ENCODE assay signal across 13 cellular contexts in genomic region chr1:225875044-225875822, GRCh38. TPM values are rescaled to one million over a fixed set of nuclear protein-coding genes. Genes with fewer than 3 reads are reported as not detected.
DNase-seq lines count a peak whose midpoint lies in the region; ATAC-seq and TF ChIP-seq lines count a peak whose summit lies in the region.
"Had no signal": no experiment of that assay in that cellular context is flagged by ENCODE, and none has a peak within 500 bp of the region (broad histone marks: within the 10 kb centered on the region; RNA-seq: fewer than 3 reads in every experiment).

No MANE protein-coding gene starts in this region.

- peak overlapping the region; percentile 90 for H3K27ac Mint-ChIP-seq in progenitor cell of endocrine pancreas

- H3K9me2 ChIP-seq in MM.1S (replicated peaks; ENCODE audit: insufficient read depth, low read length) = no peaks in the 10 kb centered on the region

- no peaks in the 10 kb centered on the region for H3K27me3 Mint-ChIP-seq in progenitor cell of endocrine pancreas
- H3K27me3 Mint-ChIP-seq: central memory CD8-positive, alpha-beta T cell had no signal

- no peak for TF ChIP-seq EP300 in sigmoid colon (IDR thresholded peaks at IDR 0.05)

- TF ChIP-seq CTCF in MM.1S (IDR thresholded peaks at IDR 0.05; ENCODE audit: low read length) (no peak), progenitor cell of endocrine pancreas (IDR thresholded peaks at IDR 0.05; ENCODE audit: unreplicated experiment) (no peak), sigmoid colon (IDR thresholded peaks at IDR 0.05) (no peak)

- H3K27ac ChIP-seq in MM.1S (ENCODE audit: low read length) = peak overlapping the region; percentile 44; the same call in 1 of the 2 replicates
- H3K27ac ChIP-seq in effector memory CD4-positive, alpha-beta T cell (ENCODE audit: insufficient read depth, low read length, poor library complexity, severe bottlenecking) = peak overlapping the region; percentile 19
- H3K27ac ChIP-seq in sigmoid colon = no peak overlapping the region
- H3K27ac ChIP-seq: ovary had no signal

- H3K9me3 ChIP-seq in MM.1S (replicated peaks; ENCODE audit: insufficient read depth, low read length) (no peaks in the 10 kb centered on the region), sigmoid colon (no peaks in the 10 kb centered on the region)
- H3K9me3 ChIP-seq in effector memory CD4-positive, alpha-beta T cell (ENCODE audit: control insufficient read depth, low read length) = no peaks in the 10 kb centered on the region
- H3K9me3 ChIP-seq: MG63, ovary had no signal

- no peak overlapping the region for H3K4me3 ChIP-seq in MM.1S (ENCODE audit: low read length)
- H3K4me3 ChIP-seq in effector memory CD4-positive, alpha-beta T cell (ENCODE audit: insufficient read depth, low read depth, low read length, poor library complexity, severe bottlenecking) = no peak overlapping the region
- H3K4me3 ChIP-seq in sigmoid colon = no peak overlapping the region
- H3K4me3 ChIP-seq: MG63, ovary had no signal

- H3K79me2 ChIP-seq in MM.1S (ENCODE audit: low read length) = peaks cover 95% of the 10 kb centered on the region

- intact Hi-C loops in sigmoid colon (cut with DNase I) = no loop called here

- peak; percentile 54 for DNase-seq in DMS79 treated with DMSO at 0.1 percent for 48 hours (lab: John Stamatoyannopoulos, UW)
- peak; percentile 35 for DNase-seq in MM.1S
- no peak for DNase-seq in effector memory CD4-positive, alpha-beta T cell
- no peak for DNase-seq in progenitor cell of endocrine pancreas (ENCODE audit: low spot score, unreplicated experiment)
- DNase-seq in sigmoid colon = no peak
- DNase-seq in activated effector memory CD4-positive, alpha-beta T cell treated with Interleukin-2 at 50 U/mL for 16 hours = no peak
- DNase-seq: hippocampal formation, MG63, ovary had no signal

- no peak for ATAC-seq in HG03097 (IDR thresholded peaks at IDR 0.05; ENCODE audit: low FRiP score, unreplicated experiment)

- no peak overlapping the region for H3K4me3 Mint-ChIP-seq in progenitor cell of endocrine pancreas (ENCODE audit: low read depth)
- H3K4me3 Mint-ChIP-seq: central memory CD8-positive, alpha-beta T cell had no signal

- H4K20me1 ChIP-seq in MM.1S (ENCODE audit: insufficient read depth, low read length) = no peaks in the 10 kb centered on the region

- H3K36me3 ChIP-seq in MM.1S (replicated peaks; ENCODE audit: insufficient read depth, low read length) (peaks cover 38% of the 10 kb centered on the region), sigmoid colon (peaks cover 12 to 67% (median 24%) of the 10 kb centered on the region in 4 donors)
- peaks cover 75% of the 10 kb centered on the region for H3K36me3 ChIP-seq in effector memory CD4-positive, alpha-beta T cell (ENCODE audit: control insufficient read depth, insufficient read depth, low read length)

- H2AFZ ChIP-seq in MM.1S (ENCODE audit: low read length) = no peak overlapping the region

- no peaks in the 10 kb centered on the region for H3K9me3 Mint-ChIP-seq in progenitor cell of endocrine pancreas (ENCODE audit: low read depth)
- H3K9me3 Mint-ChIP-seq: central memory CD8-positive, alpha-beta T cell had no signal

- H3K36me3 Mint-ChIP-seq in progenitor cell of endocrine pancreas (ENCODE audit: insufficient read depth) = peaks cover 21% of the 10 kb centered on the region

- WGBS in sigmoid colon, 2 donors = 37 to 69% methylated on average over 12 of the region's 12 CpGs

- peaks cover 51% of the 10 kb centered on the region for H3K4me1 ChIP-seq in MM.1S (ENCODE audit: low read length)
- H3K4me1 ChIP-seq in effector memory CD4-positive, alpha-beta T cell (ENCODE audit: control insufficient read depth, insufficient read depth, low read length, poor library complexity, severe bottlenecking) = peaks cover 56% of the 10 kb centered on the region
- H3K4me1 ChIP-seq in sigmoid colon = peaks cover 0 to 35% (median 33%) of the 10 kb centered on the region in 4 donors

- H3F3A ChIP-seq in MM.1S (ENCODE audit: insufficient read depth, low read length) = peaks cover 13% of the 10 kb centered on the region

- H3K4me2 ChIP-seq in MM.1S (ENCODE audit: low read depth, low read length) = peak overlapping the region; percentile 6; the same call in 1 of the 2 replicates

- H3K9ac ChIP-seq in MM.1S (ENCODE audit: low read length) = peak overlapping the region; percentile 3; the same call in 1 of the 2 replicates

- no peaks in the 10 kb centered on the region for H3K27me3 ChIP-seq in MM.1S (replicated peaks; ENCODE audit: insufficient read depth, low read length)
- no peaks in the 10 kb centered on the region for H3K27me3 ChIP-seq in effector memory CD4-positive, alpha-beta T cell (replicated peaks; ENCODE audit: control insufficient read depth, insufficient read depth, low read length, poor library complexity, severe bottlenecking)
- H3K27me3 ChIP-seq in sigmoid colon = no peaks in the 10 kb centered on the region
- H3K27me3 ChIP-seq: MG63, ovary had no signal

- H3K4me1 Mint-ChIP-seq in progenitor cell of endocrine pancreas (ENCODE audit: low read depth) = peaks cover 39% of the 10 kb centered on the region

- no peak for TF ChIP-seq POLR2A in sigmoid colon (IDR thresholded peaks at IDR 0.05)

RNA-seq across cellular contexts. Expression of gene TMEM63A, which starts 6.9 kb away (rescaled TPM):
- 236 and 246 TPM in 2 replicates for total RNA-seq in progenitor cell of endocrine pancreas
- 10 to 100 TPM; 25.3 to 94.4 (median 36.9) TPM for total RNA-seq in sigmoid colon
- polyA plus RNA-seq in sigmoid colon = 100 to 1,000 TPM in 1 of 3 donors, 1 to 10 TPM in 2; 3.0 to 103 (median 5.5) TPM

RNA-seq across cellular contexts. Expression of gene LEFTY1, which starts 13.7 kb away (rescaled TPM):
- 22.9 and 26.0 TPM in 2 replicates for total RNA-seq in progenitor cell of endocrine pancreas
- not detected for total RNA-seq in sigmoid colon
- polyA plus RNA-seq in sigmoid colon = 100 to 1,000 TPM in 1 of 3 donors, 10 to 100 TPM in 2; 14.4 to 120 (median 46.2) TPM
- total RNA-seq: activated CD8-positive, alpha-beta memory T cell treated with anti-CD3 and anti-CD28 coated beads for 36 hours; RPMI7951 had no signal

RNA-seq across cellular contexts. Expression of gene PYCR2, which starts 48.8 kb away (rescaled TPM):
- total RNA-seq in progenitor cell of endocrine pancreas (54.5 and 54.8 TPM in 2 replicates), sigmoid colon (10 to 100 TPM; 31.0 to 40.5 (median 34.0) TPM)
- polyA plus RNA-seq in sigmoid colon = 10 to 100 TPM; 33.8 to 74.4 (median 36.0) TPM

Comparison
In these comparisons a context has a peak if more than half of its experiments do, and no peak if none do; other contexts are left out.
1. DNase-seq: peak in DMS79 treated with DMSO at 0.1 percent for 48 hours (single experiment) and MM.1S (single experiment); none in effector memory CD4-positive, alpha-beta T cell (0 of 3), progenitor cell of endocrine pancreas (single experiment), sigmoid colon (single experiment) and activated effector memory CD4-positive, alpha-beta T cell treated with Interleukin-2 at 50 U/mL for 16 hours (single experiment).
2. H3K27ac ChIP-seq: peak in MM.1S (single experiment) and effector memory CD4-positive, alpha-beta T cell (single experiment); none in sigmoid colon (0 of 4).
3. RNA of gene LEFTY1, which starts 13.7 kb away (total RNA-seq): 22.9 to 26.0 TPM in progenitor cell of endocrine pancreas; not detected in sigmoid colon; every median in the first group is over 10 times any median in the second.